ENCODE assay signal across 21 cellular contexts in genomic region chr2:167962436-167963226, GRCh38.
A peak's percentile ranks its signal among the peaks of the same experiment; 100 is the strongest.
DNase-seq lines count a peak whose midpoint lies in the region; ATAC-seq and TF ChIP-seq lines count a peak whose summit lies in the region.
"Had no signal": no experiment of that assay in that cellular context is flagged by ENCODE, and none has a peak within 500 bp of the region (broad histone marks: within the 10 kb centered on the region; RNA-seq: fewer than 3 reads in every experiment).

No MANE protein-coding gene starts in this region.

- H3K27ac ChIP-seq in ectodermal cell (ENCODE audit: insufficient read depth, low read depth, low read length, poor library complexity, severe bottlenecking) (peak overlapping the region; percentile 4), neural progenitor cell (peak overlapping the region; percentile 86)
- H3K27ac ChIP-seq: RWPE1 had no signal

- no peak overlapping the region for H3K4me3 Mint-ChIP-seq in activated T-cell treated with anti-CD3 and anti-CD28 coated beads, Interleukin-2, amount 50 U/mL, for 72 hours
- no peak overlapping the region for H3K4me3 Mint-ChIP-seq in neural progenitor cell
- H3K4me3 Mint-ChIP-seq: CD4-positive, alpha-beta memory T cell had no signal

- H3K27me3 ChIP-seq in ectodermal cell (ENCODE audit: control insufficient read depth, insufficient read depth, low read length, poor library complexity, severe bottlenecking) (no peaks in the 10 kb centered on the region), neural progenitor cell (no peaks in the 10 kb centered on the region)
- H3K27me3 ChIP-seq: BE2C had no signal

- H3K9me3 Mint-ChIP-seq in activated T-cell treated with anti-CD3 and anti-CD28 coated beads, Interleukin-2, amount 50 U/mL, for 72 hours: no peaks in the 10 kb centered on the region
- H3K9me3 Mint-ChIP-seq in neural progenitor cell: no peaks in the 10 kb centered on the region
- H3K9me3 Mint-ChIP-seq: CD4-positive, alpha-beta memory T cell had no signal

- H3K9me3 ChIP-seq in ectodermal cell (ENCODE audit: control insufficient read depth, low read length) (no peaks in the 10 kb centered on the region), neural progenitor cell (ENCODE audit: low read depth) (no peaks in the 10 kb centered on the region)
- H3K9me3 ChIP-seq: BE2C had no signal

- TF ChIP-seq CTCF in neural progenitor cell (IDR thresholded peaks at IDR 0.05): no peak

- H3K36me3 Mint-ChIP-seq in activated T-cell treated with anti-CD3 and anti-CD28 coated beads, Interleukin-2, amount 50 U/mL, for 72 hours (ENCODE audit: insufficient read depth in 2 of 2): peaks cover 5 to 8% of the 10 kb centered on the region in 2 donors
- H3K36me3 Mint-ChIP-seq in neural progenitor cell: peaks cover 10% of the 10 kb centered on the region

- 83% methylated on average over 10 of the region's 10 CpGs for WGBS in ectodermal cell, 2 experiments

- no peaks in the 10 kb centered on the region for H3K79me2 ChIP-seq in neural progenitor cell (ENCODE audit: low read depth)

- H3K4me1 Mint-ChIP-seq in activated T-cell treated with anti-CD3 and anti-CD28 coated beads, Interleukin-2, amount 50 U/mL, for 72 hours (ENCODE audit: low read depth): peaks cover 13% of the 10 kb centered on the region
- H3K4me1 Mint-ChIP-seq in neural progenitor cell: peaks cover 16% of the 10 kb centered on the region

- H3K4me3 ChIP-seq in ectodermal cell (ENCODE audit: insufficient read depth, low read depth, low read length) (no peak overlapping the region), neural progenitor cell (no peak overlapping the region)
- H3K4me3 ChIP-seq: GM12878 had no signal

- no peak overlapping the region for H3K9ac ChIP-seq in neural progenitor cell

- no peak for DNase-seq in activated T-cell treated with anti-CD3 and anti-CD28 coated beads, Interleukin-2, amount 50 U/mL, for 72 hours
- no peak for DNase-seq in activated T-cell treated with anti-CD3 and anti-CD28 coated beads, Interleukin-2, amount 50 U/mL, for 1 hour
- DNase-seq in neural progenitor cell (ENCODE audit: low spot score) (no peak), NCI-H510A (lab: John Stamatoyannopoulos, UW) (no peak), cerebellum (ENCODE audit: low spot score) (no peak), T-helper 2 cell (no peak)
- DNase-seq: BE2C; Calu3; CD4-positive, alpha-beta memory T cell; GF-D8; GOT3; KBM-7; NCI-H1417; NCI-H187; NCI-H226; NCI-H524 treated with DMSO at 0.1 percent for 48 hours; PC-3; SIG-M5 had no signal

- ATAC-seq in activated T-cell treated with anti-CD3 and anti-CD28 coated beads, Interleukin-2, amount 50 U/mL, for 72 hours (replicated peaks in 1 of 2): no peak
- ATAC-seq: GM12878, PC-3 had no signal

- no peaks in the 10 kb centered on the region for H3K36me3 ChIP-seq in ectodermal cell (ENCODE audit: control insufficient read depth, insufficient read depth, low read length)
- H3K36me3 ChIP-seq in neural progenitor cell: no peaks in the 10 kb centered on the region
- H3K36me3 ChIP-seq: BE2C had no signal

- no peaks in the 10 kb centered on the region for H4K20me1 ChIP-seq in neural progenitor cell (ENCODE audit: low read depth)

- peaks cover 21% of the 10 kb centered on the region for H3F3A ChIP-seq in neural progenitor cell (ENCODE audit: low read depth)

- no peaks in the 10 kb centered on the region for H3K27me3 Mint-ChIP-seq in activated T-cell treated with anti-CD3 and anti-CD28 coated beads, Interleukin-2, amount 50 U/mL, for 72 hours (ENCODE audit: low read depth)
- no peaks in the 10 kb centered on the region for H3K27me3 Mint-ChIP-seq in neural progenitor cell (ENCODE audit: insufficient read depth, low read depth)
- H3K27me3 Mint-ChIP-seq: CD4-positive, alpha-beta memory T cell had no signal

- H3K4me1 ChIP-seq in ectodermal cell (ENCODE audit: control insufficient read depth, insufficient read depth, low read length) (peaks cover 22% of the 10 kb centered on the region), neural progenitor cell (peaks cover 38% of the 10 kb centered on the region)
- H3K4me1 ChIP-seq: BE2C had no signal

- H3K27ac Mint-ChIP-seq in activated T-cell treated with anti-CD3 and anti-CD28 coated beads, Interleukin-2, amount 50 U/mL, for 72 hours: peak overlapping the region; percentile 6
- no peak overlapping the region for H3K27ac Mint-ChIP-seq in neural progenitor cell

- peak overlapping the region; percentile 50 for H3K4me2 ChIP-seq in neural progenitor cell

- H2AFZ ChIP-seq in neural progenitor cell (replicated peaks): peak overlapping the region; percentile 33
